In the genomic region with DNA sequence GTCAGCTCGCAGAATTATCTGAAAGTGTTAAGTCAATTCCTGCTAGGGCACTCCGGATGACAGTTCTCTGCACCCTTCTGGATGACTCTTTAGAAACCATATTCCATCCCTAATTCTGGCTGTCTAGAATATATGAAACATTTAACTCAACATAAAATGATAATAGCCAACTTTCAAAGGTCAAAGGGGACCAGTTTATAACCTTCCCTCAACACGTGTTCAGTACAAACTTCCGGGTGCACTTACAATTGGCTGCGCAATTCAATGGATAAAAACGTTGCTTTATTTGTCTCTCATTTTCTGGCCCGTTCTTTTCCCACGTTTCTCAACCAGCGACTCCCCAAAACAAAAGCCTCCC, we compare ENCODE assay signal across 8 cellular contexts. TPM values are rescaled to one million over a fixed set of nuclear protein-coding genes. Genes with fewer than 3 reads are reported as not detected.
DNase-seq lines count a peak whose midpoint lies in the region; ATAC-seq and TF ChIP-seq lines count a peak whose summit lies in the region.

No MANE protein-coding gene starts in this region.

- H3K27me3 ChIP-seq in CD4-positive, CD25-positive, alpha-beta regulatory T cell (ENCODE audit: control insufficient read depth, insufficient read depth, low read length): no peaks in the 10 kb centered on the region
- H3K27me3 ChIP-seq in HUES48 (ENCODE audit: control insufficient read depth, insufficient read depth, low read length): no peaks in the 10 kb centered on the region
- H3K27me3 ChIP-seq in thoracic aorta (replicated peaks; ENCODE audit: insufficient read depth): no peaks in the 10 kb centered on the region

- peaks cover 8 to 41% (median 18%) of the 10 kb centered on the region in 4 donors for H3K4me1 Mint-ChIP-seq in CD4-positive, CD25-positive, alpha-beta regulatory T cell
- peaks cover 27% of the 10 kb centered on the region for H3K4me1 Mint-ChIP-seq in activated naive CD8-positive, alpha-beta T cell (ENCODE audit: low read depth)

- H3K9me3 ChIP-seq in CD4-positive, CD25-positive, alpha-beta regulatory T cell (ENCODE audit: control insufficient read depth in 2 of 2, low read length in 2 of 2): no peaks in the 10 kb centered on the region
- H3K9me3 ChIP-seq in HUES48 (ENCODE audit: control insufficient read depth, insufficient read depth, low read length) (no peaks in the 10 kb centered on the region), thoracic aorta (no peaks in the 10 kb centered on the region)

- no peaks in the 10 kb centered on the region for H3K36me3 Mint-ChIP-seq in CD4-positive, CD25-positive, alpha-beta regulatory T cell
- no peaks in the 10 kb centered on the region for H3K36me3 Mint-ChIP-seq in activated naive CD8-positive, alpha-beta T cell

- peak in 2 of 3 donors; percentile 29 to 57 for DNase-seq in CD4-positive, CD25-positive, alpha-beta regulatory T cell
- DNase-seq in kidney glomerular epithelial cell (lab: John Stamatoyannopoulos, UW) (peak; percentile 21), thoracic aorta (ENCODE audit: low spot score) (no peak), HPDE6-E6E7 (ENCODE audit: extremely low spot score) (no peak), NAMALWA (ENCODE audit: low spot score) (no peak)

- ATAC-seq in CD4-positive, CD25-positive, alpha-beta regulatory T cell (ENCODE audit: low read depth in 2 of 2): no peak
- ATAC-seq in thoracic aorta (ENCODE audit: insufficient number of reproducible peaks, low FRiP score, low read depth) (no peak), HG02571 (IDR thresholded peaks at IDR 0.05; ENCODE audit: unreplicated experiment) (no peak)

- H3K9ac ChIP-seq in HUES48 (ENCODE audit: low read depth, low read length): peak overlapping the region; percentile 91

- peak overlapping the region; percentile 85 to 96 (median 87) for H3K27ac Mint-ChIP-seq in CD4-positive, CD25-positive, alpha-beta regulatory T cell
- peak overlapping the region; percentile 94 for H3K27ac Mint-ChIP-seq in activated naive CD8-positive, alpha-beta T cell

- peaks cover 35% of the 10 kb centered on the region for H3K4me1 ChIP-seq in CD4-positive, CD25-positive, alpha-beta regulatory T cell (ENCODE audit: control insufficient read depth, insufficient read depth, low read length, poor library complexity, severe bottlenecking)
- H3K4me1 ChIP-seq in HUES48 (ENCODE audit: control insufficient read depth, insufficient read depth, low read length) (no peaks in the 10 kb centered on the region), thoracic aorta (ENCODE audit: control insufficient read depth in 1 of 2, low read depth in 2 of 2) (peaks cover 15 to 18% of the 10 kb centered on the region in 2 donors)

- H3K4me3 ChIP-seq in CD4-positive, CD25-positive, alpha-beta regulatory T cell (ENCODE audit: low read depth, low read length): peak overlapping the region; percentile 87
- peak overlapping the region; percentile 92 for H3K4me3 ChIP-seq in HUES48 (ENCODE audit: low read depth, low read length)
- H3K4me3 ChIP-seq in thoracic aorta: peak overlapping the region; percentile 95

- H3K9me3 Mint-ChIP-seq in CD4-positive, CD25-positive, alpha-beta regulatory T cell: no peaks in the 10 kb centered on the region
- H3K9me3 Mint-ChIP-seq in activated naive CD8-positive, alpha-beta T cell (ENCODE audit: low read depth): no peaks in the 10 kb centered on the region

- no peaks in the 10 kb centered on the region for H3K36me3 ChIP-seq in CD4-positive, CD25-positive, alpha-beta regulatory T cell (ENCODE audit: control insufficient read depth, insufficient read depth, low read length)
- H3K36me3 ChIP-seq in HUES48 (ENCODE audit: control insufficient read depth, insufficient read depth, low read length): peaks cover 3% of the 10 kb centered on the region; the same call in 1 of the 2 replicates
- H3K36me3 ChIP-seq in thoracic aorta: peaks cover 3% of the 10 kb centered on the region

- no peaks in the 10 kb centered on the region for H3K27me3 Mint-ChIP-seq in CD4-positive, CD25-positive, alpha-beta regulatory T cell
- H3K27me3 Mint-ChIP-seq in activated naive CD8-positive, alpha-beta T cell: no peaks in the 10 kb centered on the region

- H3K4me3 Mint-ChIP-seq in CD4-positive, CD25-positive, alpha-beta regulatory T cell: peak overlapping the region; percentile 93 to 98 (median 95)
- H3K4me3 Mint-ChIP-seq in activated naive CD8-positive, alpha-beta T cell: peak overlapping the region; percentile 94

- peak overlapping the region; percentile 98 for H3K27ac ChIP-seq in CD4-positive, CD25-positive, alpha-beta regulatory T cell (ENCODE audit: insufficient read depth, low read length, poor library complexity, severe bottlenecking)
- peak overlapping the region; percentile 95 for H3K27ac ChIP-seq in HUES48 (ENCODE audit: low read depth, low read length)
- peak overlapping the region; percentile 94 to 95 for H3K27ac ChIP-seq in thoracic aorta

- no peak for TF ChIP-seq CTCF in thoracic aorta (IDR thresholded peaks at IDR 0.05)

RNA-seq across cellular contexts. Expression of gene SBNO1, which starts 1.3 kb away (rescaled TPM):
- 36.4 TPM for total RNA-seq in CD4-positive, CD25-positive, alpha-beta regulatory T cell
- 10 to 100 TPM; 27.8 to 34.5 (median 29.6) TPM for polyA plus RNA-seq in CD4-positive, CD25-positive, alpha-beta regulatory T cell
- total RNA-seq in thoracic aorta: 10 to 100 TPM; 15.6 to 25.0 TPM

RNA-seq across cellular contexts. Expression of gene KMT5A, which starts 20.6 kb away (rescaled TPM):
- total RNA-seq in CD4-positive, CD25-positive, alpha-beta regulatory T cell: 34.9 TPM
- polyA plus RNA-seq in CD4-positive, CD25-positive, alpha-beta regulatory T cell: 1 to 10 TPM; 1.2 to 4.6 (median 1.7) TPM
- 10 to 100 TPM; 34.1 to 42.7 TPM for total RNA-seq in thoracic aorta

Comparison
In these comparisons a context has a peak if more than half of its experiments do, and no peak if none do; other contexts are left out.
1. DNase-seq: peak in CD4-positive, CD25-positive, alpha-beta regulatory T cell (2 of 3) and kidney glomerular epithelial cell (single experiment); none in thoracic aorta (single experiment), HPDE6-E6E7 (single experiment) and NAMALWA (single experiment).
2. Peak in every context shown above with its lines, with median percentiles within 50 percentile points of each other: H3K27ac ChIP-seq and H3K4me3 ChIP-seq.